ENCODE assay signal across 2 cellular contexts in the genomic region with DNA sequence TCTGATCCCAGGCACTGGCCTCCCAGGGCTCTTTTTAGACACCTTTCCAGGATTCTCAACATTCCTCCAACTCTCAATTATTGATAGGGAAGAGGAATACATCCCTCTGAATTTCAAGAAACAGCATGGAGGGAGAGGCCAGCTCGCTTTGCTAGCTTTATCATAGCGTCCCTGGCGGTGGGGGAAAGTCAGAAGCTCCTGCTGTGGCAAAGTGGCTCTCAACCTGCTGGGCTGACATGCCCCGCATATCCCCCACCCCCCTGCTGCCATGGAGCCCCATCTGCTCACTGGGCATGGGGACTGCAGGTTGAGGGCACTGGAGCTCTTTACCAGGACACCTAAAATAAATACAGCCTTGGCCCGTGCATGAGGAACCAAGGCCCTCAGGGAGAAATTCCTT.
TF ChIP-seq lines count a peak whose summit lies in the region.

No MANE protein-coding gene starts in this region.

TF ChIP-seq in GM23338, 12 proteins besides CTCF, POLR2A, EP300 and RAD21:
- TF ChIP-seq NANOG (IDR thresholded peaks at IDR 0.05; ENCODE audit: borderline replicate concordance) (no peak), ZNF331 (CRISPR knock-in tag; IDR thresholded peaks at IDR 0.05; ENCODE audit: low read depth) (no peak)
TF ChIP-seq in GM23338: peak in this region for 0.

TF ChIP-seq in H1, 55 proteins besides CTCF, POLR2A, EP300 and RAD21:
- TF ChIP-seq SRF (IDR thresholded peaks at IDR 0.05; ENCODE audit: low read depth, low read length) (no peak), POLR2AphosphoS5 (IDR thresholded peaks at IDR 0.05; ENCODE audit: low read depth, low read length) (no peak), KDM1A (IDR thresholded peaks at IDR 0.05; ENCODE audit: borderline replicate concordance, low read length) (no peak), CBX8 (IDR thresholded peaks at IDR 0.05; ENCODE audit: borderline replicate concordance, low read depth, low read length) (no peak), TEAD4 (IDR thresholded peaks at IDR 0.05; ENCODE audit: low read depth, low read length) (no peak), GABPA (IDR thresholded peaks at IDR 0.05; ENCODE audit: borderline replicate concordance, insufficient read depth, low read length) (no peak)
- TF ChIP-seq, protein P1, sequence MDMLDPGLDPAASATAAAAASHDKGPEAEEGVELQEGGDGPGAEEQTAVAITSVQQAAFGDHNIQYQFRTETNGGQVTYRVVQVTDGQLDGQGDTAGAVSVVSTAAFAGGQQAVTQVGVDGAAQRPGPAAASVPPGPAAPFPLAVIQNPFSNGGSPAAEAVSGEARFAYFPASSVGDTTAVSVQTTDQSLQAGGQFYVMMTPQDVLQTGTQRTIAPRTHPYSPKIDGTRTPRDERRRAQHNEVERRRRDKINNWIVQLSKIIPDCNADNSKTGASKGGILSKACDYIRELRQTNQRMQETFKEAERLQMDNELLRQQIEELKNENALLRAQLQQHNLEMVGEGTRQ (IDR thresholded peaks at IDR 0.05; ENCODE audit: low read length) = no peak
- TF ChIP-seq, protein P2, sequence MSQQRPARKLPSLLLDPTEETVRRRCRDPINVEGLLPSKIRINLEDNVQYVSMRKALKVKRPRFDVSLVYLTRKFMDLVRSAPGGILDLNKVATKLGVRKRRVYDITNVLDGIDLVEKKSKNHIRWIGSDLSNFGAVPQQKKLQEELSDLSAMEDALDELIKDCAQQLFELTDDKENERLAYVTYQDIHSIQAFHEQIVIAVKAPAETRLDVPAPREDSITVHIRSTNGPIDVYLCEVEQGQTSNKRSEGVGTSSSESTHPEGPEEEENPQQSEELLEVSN (IDR thresholded peaks at IDR 0.05) = no peak
